Comparison of ENCODE assay signal across 20 cellular contexts in the genomic region with DNA sequence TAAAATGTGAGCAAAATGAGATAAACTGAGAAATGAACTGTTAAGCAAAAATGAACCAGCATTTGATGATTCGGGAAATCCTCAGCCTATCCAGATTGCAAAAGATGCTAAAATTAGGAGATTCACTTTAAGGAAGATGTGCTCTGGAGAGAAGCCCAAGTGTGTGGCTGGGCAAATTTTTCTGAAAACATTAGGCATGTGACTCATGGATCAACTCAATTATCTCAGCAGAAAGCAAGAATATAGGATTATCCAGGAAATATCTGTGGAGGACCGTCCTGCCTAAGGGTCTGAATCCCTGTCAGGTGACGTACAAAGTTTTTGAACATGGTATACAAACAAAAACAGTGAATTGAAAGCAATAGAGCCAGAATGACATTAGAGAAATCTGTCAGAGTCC.
"Had no signal": no experiment of that assay in that cellular context is flagged by ENCODE, and none has a peak within 500 bp of the region (broad histone marks: within the 10 kb centered on the region; RNA-seq: fewer than 3 reads in every experiment).

No MANE protein-coding gene starts in this region.

- H3K9me3 ChIP-seq: neutrophil, suprapubic skin, transverse colon, vagina had no signal

- H2AFZ ChIP-seq: parathyroid adenoma had no signal

- H3K27me3 ChIP-seq: cardiac muscle cell, esophagus muscularis mucosa, neutrophil, suprapubic skin, transverse colon, vagina had no signal

- ATAC-seq: activated naive CD4-positive, alpha-beta T cell treated with anti-CD3 and anti-CD28 coated beads, Interleukin-2, amount 50 U/mL, for 72 hours; left cardiac atrium; natural killer cell; sciatic nerve had no signal

- H3K4me3 ChIP-seq: cardiac muscle cell, esophagus muscularis mucosa, suprapubic skin, transverse colon, vagina had no signal

- H3K4me1 ChIP-seq: esophagus muscularis mucosa, parathyroid adenoma, suprapubic skin, transverse colon, vagina had no signal

- H3K9ac ChIP-seq: parathyroid adenoma had no signal

- H3K36me3 ChIP-seq: cardiac muscle cell, esophagus muscularis mucosa, neutrophil, suprapubic skin, transverse colon, vagina had no signal

- H3K79me2 ChIP-seq: parathyroid adenoma had no signal

- H3K27ac ChIP-seq: cardiac muscle cell, esophagus muscularis mucosa, neutrophil, parathyroid adenoma, suprapubic skin, transverse colon, vagina had no signal

- DNase-seq: activated CD4-positive, alpha-beta T cell treated with anti-CD3 and anti-CD28 coated beads, Interleukin-2, amount 50 U/mL, for 4 hours; activated gamma-delta T cell; dermis blood vessel endothelial cell; effector memory CD4-positive, alpha-beta T cell; foreskin melanocyte; glutamatergic neuron; hippocampal formation; left cardiac atrium; mesenchymal stem cell; natural killer cell; stimulated activated CD4-positive, alpha-beta T cell treated with anti-CD3 and anti-CD28 coated beads, Interleukin-2, amount 100 ng/mL, for 24 hours; transverse colon had no signal
